ENCODE assay signal across 13 cellular contexts in the genomic region with DNA sequence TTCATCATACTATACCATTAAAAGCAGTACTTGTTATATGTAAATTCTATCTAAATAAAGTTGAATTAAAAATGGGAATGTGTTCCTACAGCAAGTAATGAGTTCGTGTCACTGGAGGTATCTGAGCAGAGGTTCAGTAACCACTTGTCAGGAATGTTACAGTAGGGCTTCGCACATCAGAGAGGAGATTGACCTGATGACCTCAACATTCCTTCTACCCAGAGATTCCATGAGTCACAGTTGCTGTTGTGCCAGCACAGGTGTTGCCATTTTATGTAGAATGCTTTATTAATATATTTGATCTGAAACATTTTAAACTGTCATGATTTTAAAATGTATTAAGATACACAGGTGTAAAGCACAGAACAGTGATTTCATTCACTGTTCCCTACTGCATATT.
DNase-seq lines count a peak whose midpoint lies in the region; ATAC-seq and TF ChIP-seq lines count a peak whose summit lies in the region.
"Had no signal": no experiment of that assay in that cellular context is flagged by ENCODE, and none has a peak within 500 bp of the region (broad histone marks: within the 10 kb centered on the region; RNA-seq: fewer than 3 reads in every experiment).

No MANE protein-coding gene starts in this region.

- H3K36me3 ChIP-seq in hepatocyte (replicated peaks; ENCODE audit: insufficient read depth, low read depth): peaks cover 3% of the 10 kb centered on the region
- H3K36me3 ChIP-seq in stomach: peaks cover 10 to 67% (median 55%) of the 10 kb centered on the region in 4 donors

- CTCF ChIA-PET in WTC11 (lab: Charles Lee): no interaction called here

- 37% methylated on average over 2 of the region's 2 CpGs for WGBS in hepatocyte (ENCODE audit: low lambda C conversion rate, missing lambda C conversion rate)
- 63 to 83% (median 66%) methylated on average over 2 of the region's 2 CpGs for WGBS in stomach, 5 donors

- no peak overlapping the region for H3K27ac Mint-ChIP-seq in WTC11
- H3K27ac Mint-ChIP-seq: activated CD4-positive, alpha-beta memory T cell treated with anti-CD3 and anti-CD28 coated beads for 36 hours; activated naive CD8-positive, alpha-beta T cell treated with anti-CD3 and anti-CD28 coated beads, Interleukin-2, amount 10 ng/mL, durations not matched to agents 7 days and 5 days had no signal

- no peaks in the 10 kb centered on the region for H3K27me3 Mint-ChIP-seq in WTC11 (ENCODE audit: low read depth)
- H3K27me3 Mint-ChIP-seq: activated CD4-positive, alpha-beta memory T cell treated with anti-CD3 and anti-CD28 coated beads for 36 hours; activated naive CD8-positive, alpha-beta T cell treated with anti-CD3 and anti-CD28 coated beads, Interleukin-2, amount 10 ng/mL, durations not matched to agents 7 days and 5 days had no signal

- no peak overlapping the region for H2AFZ ChIP-seq in hepatocyte

- intact Hi-C loops in stomach (cut with DNase I; ENCODE audit: low total_unique reads): no loop called here

- POLR2A ChIA-PET in WTC11 (lab: Charles Lee): no interaction called here

- no peaks in the 10 kb centered on the region for H4K20me1 ChIP-seq in hepatocyte (ENCODE audit: insufficient read depth, poor library complexity, severe bottlenecking)

- no peaks in the 10 kb centered on the region for H3K9me3 Mint-ChIP-seq in WTC11
- H3K9me3 Mint-ChIP-seq: activated CD4-positive, alpha-beta memory T cell treated with anti-CD3 and anti-CD28 coated beads for 36 hours; activated naive CD8-positive, alpha-beta T cell treated with anti-CD3 and anti-CD28 coated beads, Interleukin-2, amount 10 ng/mL, durations not matched to agents 7 days and 5 days had no signal

- peaks cover 21% of the 10 kb centered on the region for H3K4me1 Mint-ChIP-seq in WTC11
- H3K4me1 Mint-ChIP-seq: activated naive CD8-positive, alpha-beta T cell treated with anti-CD3 and anti-CD28 coated beads, Interleukin-2, amount 10 ng/mL, durations not matched to agents 7 days and 5 days had no signal

- H3K27ac ChIP-seq in hepatocyte (no peak overlapping the region), stomach (no peak overlapping the region)
- H3K27ac ChIP-seq: 22Rv1 had no signal

- TF ChIP-seq EP300 in stomach (IDR thresholded peaks at IDR 0.05): no peak

- no peaks in the 10 kb centered on the region for H3K4me1 ChIP-seq in hepatocyte (ENCODE audit: insufficient read depth)
- no peaks in the 10 kb centered on the region for H3K4me1 ChIP-seq in stomach

- TF ChIP-seq CTCF in WTC11 (IDR thresholded peaks at IDR 0.05): no peak
- TF ChIP-seq CTCF in hepatocyte (IDR thresholded peaks at IDR 0.05; ENCODE audit: poor library complexity): no peak
- TF ChIP-seq CTCF in stomach (IDR thresholded peaks at IDR 0.05): no peak

- H3K27me3 ChIP-seq in hepatocyte (no peaks in the 10 kb centered on the region), stomach (no peaks in the 10 kb centered on the region)

- no peak for TF ChIP-seq POLR2A in stomach (IDR thresholded peaks at IDR 0.05)

- H3K9me3 ChIP-seq in hepatocyte (ENCODE audit: low read depth) (no peaks in the 10 kb centered on the region), stomach (no peaks in the 10 kb centered on the region)

- DNase-seq in DMS53 (lab: John Stamatoyannopoulos, UW) (peak; percentile 23), DMS53 treated with DMSO at 0.1 percent for 48 hours (lab: John Stamatoyannopoulos, UW; ENCODE audit: unreplicated experiment) (no peak), WTC11 (ENCODE audit: low spot score) (no peak), hepatocyte (ENCODE audit: low spot score) (peak; percentile 22), stomach (peak; percentile 27), medulla oblongata (ENCODE audit: extremely low spot score) (no peak)
- DNase-seq in activated T-cell treated with anti-CD3 and anti-CD28 coated beads, Interleukin-2, amount 50 U/mL, for 48 hours: no peak
- DNase-seq: activated CD4-positive, alpha-beta memory T cell treated with anti-CD3 and anti-CD28 coated beads for 36 hours; activated naive CD8-positive, alpha-beta T cell treated with anti-CD3 and anti-CD28 coated beads, Interleukin-2, amount 10 ng/mL, durations not matched to agents 7 days and 5 days; DMS153; NCI-H524 had no signal

- peaks cover 5% of the 10 kb centered on the region for H3K36me3 Mint-ChIP-seq in WTC11

- no peak overlapping the region for H3K4me3 ChIP-seq in hepatocyte
- no peak overlapping the region for H3K4me3 ChIP-seq in stomach

- no peaks in the 10 kb centered on the region for H3K79me2 ChIP-seq in hepatocyte

- ATAC-seq in WTC11 (peak; percentile 87), HG02885 (IDR thresholded peaks at IDR 0.05; ENCODE audit: poor library complexity, unreplicated experiment) (no peak)

- H3K9me2 ChIP-seq in hepatocyte (replicated peaks; ENCODE audit: insufficient read depth): no peaks in the 10 kb centered on the region

- H3K4me2 ChIP-seq in hepatocyte: no peak overlapping the region

- H3K4me3 Mint-ChIP-seq in WTC11: no peak overlapping the region
- H3K4me3 Mint-ChIP-seq: activated CD4-positive, alpha-beta memory T cell treated with anti-CD3 and anti-CD28 coated beads for 36 hours; activated naive CD8-positive, alpha-beta T cell treated with anti-CD3 and anti-CD28 coated beads, Interleukin-2, amount 10 ng/mL, durations not matched to agents 7 days and 5 days had no signal

TF ChIP-seq in WTC11, 78 proteins besides CTCF, POLR2A, EP300 and RAD21 (continues in another document):
- TF ChIP-seq IRF1 (CRISPR knock-in tag; IDR thresholded peaks at IDR 0.05) (no peak), OVOL2 (CRISPR knock-in tag; IDR thresholded peaks at IDR 0.05; ENCODE audit: borderline replicate concordance) (no peak), GTF2I (CRISPR knock-in tag; conservative IDR thresholded peaks at IDR 0.05) (no peak), GABPB1 (CRISPR knock-in tag; IDR thresholded peaks at IDR 0.05) (no peak), NFE2L1 (CRISPR knock-in tag; IDR thresholded peaks at IDR 0.05) (no peak), TEAD4 (CRISPR knock-in tag; IDR thresholded peaks at IDR 0.05) (no peak), HMGA2 (CRISPR knock-in tag; IDR thresholded peaks at IDR 0.05) (no peak)
- TF ChIP-seq, protein P1, sequence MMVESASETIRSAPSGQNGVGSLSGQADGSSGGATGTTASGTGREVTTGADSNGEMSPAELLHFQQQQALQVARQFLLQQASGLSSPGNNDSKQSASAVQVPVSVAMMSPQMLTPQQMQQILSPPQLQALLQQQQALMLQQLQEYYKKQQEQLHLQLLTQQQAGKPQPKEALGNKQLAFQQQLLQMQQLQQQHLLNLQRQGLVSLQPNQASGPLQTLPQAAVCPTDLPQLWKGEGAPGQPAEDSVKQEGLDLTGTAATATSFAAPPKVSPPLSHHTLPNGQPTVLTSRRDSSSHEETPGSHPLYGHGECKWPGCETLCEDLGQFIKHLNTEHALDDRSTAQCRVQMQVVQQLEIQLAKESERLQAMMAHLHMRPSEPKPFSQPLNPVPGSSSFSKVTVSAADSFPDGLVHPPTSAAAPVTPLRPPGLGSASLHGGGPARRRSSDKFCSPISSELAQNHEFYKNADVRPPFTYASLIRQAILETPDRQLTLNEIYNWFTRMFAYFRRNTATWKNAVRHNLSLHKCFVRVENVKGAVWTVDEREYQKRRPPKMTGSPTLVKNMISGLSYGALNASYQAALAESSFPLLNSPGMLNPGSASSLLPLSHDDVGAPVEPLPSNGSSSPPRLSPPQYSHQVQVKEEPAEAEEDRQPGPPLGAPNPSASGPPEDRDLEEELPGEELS (CRISPR knock-in tag; IDR thresholded peaks at IDR 0.05): no peak
- TF ChIP-seq, protein P2, sequence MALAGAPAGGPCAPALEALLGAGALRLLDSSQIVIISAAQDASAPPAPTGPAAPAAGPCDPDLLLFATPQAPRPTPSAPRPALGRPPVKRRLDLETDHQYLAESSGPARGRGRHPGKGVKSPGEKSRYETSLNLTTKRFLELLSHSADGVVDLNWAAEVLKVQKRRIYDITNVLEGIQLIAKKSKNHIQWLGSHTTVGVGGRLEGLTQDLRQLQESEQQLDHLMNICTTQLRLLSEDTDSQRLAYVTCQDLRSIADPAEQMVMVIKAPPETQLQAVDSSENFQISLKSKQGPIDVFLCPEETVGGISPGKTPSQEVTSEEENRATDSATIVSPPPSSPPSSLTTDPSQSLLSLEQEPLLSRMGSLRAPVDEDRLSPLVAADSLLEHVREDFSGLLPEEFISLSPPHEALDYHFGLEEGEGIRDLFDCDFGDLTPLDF (CRISPR knock-in tag; IDR thresholded peaks at IDR 0.05): no peak
- TF ChIP-seq, protein P3, sequence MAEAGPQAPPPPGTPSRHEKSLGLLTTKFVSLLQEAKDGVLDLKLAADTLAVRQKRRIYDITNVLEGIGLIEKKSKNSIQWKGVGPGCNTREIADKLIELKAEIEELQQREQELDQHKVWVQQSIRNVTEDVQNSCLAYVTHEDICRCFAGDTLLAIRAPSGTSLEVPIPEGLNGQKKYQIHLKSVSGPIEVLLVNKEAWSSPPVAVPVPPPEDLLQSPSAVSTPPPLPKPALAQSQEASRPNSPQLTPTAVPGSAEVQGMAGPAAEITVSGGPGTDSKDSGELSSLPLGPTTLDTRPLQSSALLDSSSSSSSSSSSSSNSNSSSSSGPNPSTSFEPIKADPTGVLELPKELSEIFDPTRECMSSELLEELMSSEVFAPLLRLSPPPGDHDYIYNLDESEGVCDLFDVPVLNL (CRISPR knock-in tag; IDR thresholded peaks at IDR 0.05; ENCODE audit: borderline replicate concordance, low read depth): no peak
- TF ChIP-seq, protein P4, sequence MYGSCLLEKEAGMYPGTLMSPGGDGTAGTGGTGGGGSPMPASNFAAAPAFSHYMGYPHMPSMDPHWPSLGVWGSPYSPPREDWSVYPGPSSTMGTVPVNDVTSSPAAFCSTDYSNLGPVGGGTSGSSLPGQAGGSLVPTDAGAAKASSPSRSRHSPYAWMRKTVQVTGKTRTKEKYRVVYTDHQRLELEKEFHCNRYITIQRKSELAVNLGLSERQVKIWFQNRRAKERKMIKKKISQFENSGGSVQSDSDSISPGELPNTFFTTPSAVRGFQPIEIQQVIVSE (CRISPR knock-in tag; IDR thresholded peaks at IDR 0.05; ENCODE audit: borderline replicate concordance): no peak
- TF ChIP-seq, protein P5, sequence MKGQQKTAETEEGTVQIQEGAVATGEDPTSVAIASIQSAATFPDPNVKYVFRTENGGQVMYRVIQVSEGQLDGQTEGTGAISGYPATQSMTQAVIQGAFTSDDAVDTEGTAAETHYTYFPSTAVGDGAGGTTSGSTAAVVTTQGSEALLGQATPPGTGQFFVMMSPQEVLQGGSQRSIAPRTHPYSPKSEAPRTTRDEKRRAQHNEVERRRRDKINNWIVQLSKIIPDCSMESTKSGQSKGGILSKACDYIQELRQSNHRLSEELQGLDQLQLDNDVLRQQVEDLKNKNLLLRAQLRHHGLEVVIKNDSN (CRISPR knock-in tag; IDR thresholded peaks at IDR 0.05): no peak

Comparison
In these comparisons a context has a peak if more than half of its experiments do, and no peak if none do; other contexts are left out.
1. DNase-seq: peak in DMS53 (single experiment), hepatocyte (single experiment) and stomach (single experiment); none in DMS53 treated with DMSO at 0.1 percent for 48 hours (single experiment), WTC11 (single experiment), activated T-cell treated with anti-CD3 and anti-CD28 coated beads, Interleukin-2, amount 50 U/mL, for 48 hours (0 of 2) and medulla oblongata (single experiment).